ENCODE assay signal across 23 cellular contexts in the genomic region with DNA sequence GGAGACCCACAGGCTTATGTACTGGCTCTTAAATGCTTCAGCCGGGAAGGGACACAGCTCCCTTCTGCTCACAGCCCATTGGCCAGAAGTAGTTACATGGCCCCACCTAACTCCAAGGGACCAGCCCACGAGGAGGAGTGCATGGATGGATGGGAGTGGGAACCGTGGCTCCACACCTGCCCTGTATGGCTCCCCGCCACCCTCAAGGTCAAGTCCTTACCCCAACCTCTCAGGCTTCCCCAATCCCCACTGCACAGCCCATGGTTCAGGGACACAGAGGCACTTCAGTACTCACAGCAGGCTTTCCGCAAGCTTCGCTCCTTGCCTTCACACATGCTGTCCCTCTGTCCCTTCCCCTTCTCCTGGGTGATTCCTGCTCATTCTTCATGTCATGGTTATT.
"Had no signal": no experiment of that assay in that cellular context is flagged by ENCODE, and none has a peak within 500 bp of the region (broad histone marks: within the 10 kb centered on the region; RNA-seq: fewer than 3 reads in every experiment).

No MANE protein-coding gene starts in this region.

- H3K36me3 ChIP-seq: esophagus squamous epithelium, heart right ventricle, left lung, pancreas, right lobe of liver, transverse colon had no signal

- H3K27me3 ChIP-seq: pancreas had no signal

- H3K36me3 Mint-ChIP-seq: immature natural killer cell; naive thymus-derived CD4-positive, alpha-beta T cell; stimulated activated naive B cell treated with anti-CD40 and anti-IgM and Interleukin-4, amounts not matched to agents 10 μg/mL and 1 μg/mL and 100 μg/mL, for 72 hours had no signal

- H3K4me3 Mint-ChIP-seq: immature natural killer cell; naive thymus-derived CD4-positive, alpha-beta T cell; nephron; stimulated activated naive B cell treated with anti-CD40 and anti-IgM and Interleukin-4, amounts not matched to agents 10 μg/mL and 1 μg/mL and 100 μg/mL, for 72 hours; stimulated activated naive CD8-positive, alpha-beta T cell treated with anti-CD3 and anti-CD28 coated beads, Interleukin-15, Interleukin-2, amounts not matched to agents 100 ng/mL and 50 ng/mL, for 24 hours had no signal

- ATAC-seq: heart right ventricle; left lung; naive thymus-derived CD4-positive, alpha-beta T cell; pancreas; stimulated activated naive B cell treated with anti-CD40 and anti-IgM and Interleukin-4, amounts not matched to agents 10 μg/mL and 1 μg/mL and 100 μg/mL, for 72 hours had no signal

- H3K27ac Mint-ChIP-seq: immature natural killer cell; naive thymus-derived CD4-positive, alpha-beta T cell; nephron; stimulated activated naive B cell treated with anti-CD40 and anti-IgM and Interleukin-4, amounts not matched to agents 10 μg/mL and 1 μg/mL and 100 μg/mL, for 72 hours; stimulated activated naive CD8-positive, alpha-beta T cell treated with anti-CD3 and anti-CD28 coated beads, Interleukin-15, Interleukin-2, amounts not matched to agents 100 ng/mL and 50 ng/mL, for 24 hours had no signal

- DNase-seq: dermis blood vessel endothelial cell; effector memory CD4-positive, alpha-beta T cell; esophagus squamous epithelium; glutamatergic neuron; heart right ventricle; hippocampal formation; immature natural killer cell; left lung; mesendoderm; midbrain; naive thymus-derived CD4-positive, alpha-beta T cell; occipital lobe; pancreas; retina; right lobe of liver; small intestine; stimulated activated CD4-positive, alpha-beta T cell treated with anti-CD3 and anti-CD28 coated beads, Interleukin-15, amount 100 ng/mL, for 24 hours; stimulated activated CD4-positive, alpha-beta T cell treated with anti-CD3 and anti-CD28 coated beads, Interleukin-2, amount 100 ng/mL, for 48 hours; stimulated activated naive B cell treated with anti-CD40 and anti-IgM and Interleukin-4, amounts not matched to agents 10 μg/mL and 1 μg/mL and 100 μg/mL, for 72 hours; transverse colon had no signal

- H3K9me3 ChIP-seq: esophagus squamous epithelium, heart right ventricle, left lung, pancreas, right lobe of liver, transverse colon had no signal

- H3K27ac ChIP-seq: coronary artery, esophagus squamous epithelium, heart right ventricle, left lung, pancreas, right lobe of liver, transverse colon had no signal

- H3K9me3 Mint-ChIP-seq: immature natural killer cell; naive thymus-derived CD4-positive, alpha-beta T cell; stimulated activated naive CD8-positive, alpha-beta T cell treated with anti-CD3 and anti-CD28 coated beads, Interleukin-15, Interleukin-2, amounts not matched to agents 100 ng/mL and 50 ng/mL, for 24 hours had no signal

- H3K4me1 ChIP-seq: left lung, pancreas, right lobe of liver had no signal

- H3K4me1 Mint-ChIP-seq: immature natural killer cell; naive thymus-derived CD4-positive, alpha-beta T cell had no signal

- H3K4me3 ChIP-seq: coronary artery, esophagus squamous epithelium, heart right ventricle, left lung, pancreas, right lobe of liver, transverse colon had no signal
